9 cellular contexts compared by ENCODE assay signal in the genomic region with DNA sequence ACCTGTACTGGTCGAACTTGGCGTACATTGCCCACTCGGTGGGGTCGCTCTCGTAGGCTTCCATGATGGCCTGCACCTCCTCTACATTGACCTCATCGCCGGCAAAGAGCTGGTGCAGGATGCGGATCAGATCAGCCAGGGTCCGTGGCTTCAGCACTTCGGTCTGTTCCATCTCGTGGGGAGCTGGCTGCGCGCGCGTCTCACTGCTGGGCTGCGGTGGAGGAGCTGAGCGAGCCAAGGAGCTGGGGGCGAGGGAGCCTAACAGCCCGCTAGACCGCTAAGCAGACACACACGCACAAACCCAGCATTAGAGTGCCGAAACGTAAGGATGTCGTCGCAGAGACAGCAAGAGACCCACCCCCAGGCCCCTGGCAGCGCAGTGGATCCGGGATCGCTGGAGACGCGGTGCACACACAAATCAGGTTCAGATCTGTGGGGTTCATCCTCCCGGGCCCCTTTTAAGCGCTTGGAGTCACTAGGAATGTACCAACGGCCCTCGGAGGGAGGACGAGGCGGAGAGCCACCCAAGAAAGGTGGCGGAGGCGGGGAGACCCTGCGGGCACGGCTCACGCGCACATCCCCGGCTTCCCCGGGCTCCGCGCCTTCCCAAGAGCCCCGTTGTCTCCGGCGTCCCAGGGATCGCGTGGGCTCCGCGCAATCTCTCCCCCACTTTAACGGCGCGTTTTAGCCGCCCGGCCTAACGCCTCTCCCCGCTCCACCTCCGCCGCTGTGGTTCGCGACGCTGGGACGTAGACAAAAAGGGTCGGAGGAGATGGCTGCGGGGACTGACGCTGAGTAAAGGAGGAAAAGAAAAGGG. TPM values are rescaled to one million over a fixed set of nuclear protein-coding genes. Genes with fewer than 3 reads are reported as not detected.
DNase-seq lines count a peak whose midpoint lies in the region; ATAC-seq and TF ChIP-seq lines count a peak whose summit lies in the region.
"Had no signal": no experiment of that assay in that cellular context is flagged by ENCODE, and none has a peak within 500 bp of the region (broad histone marks: within the 10 kb centered on the region; RNA-seq: fewer than 3 reads in every experiment).

A gene (minus strand): TSS at position 434 of the 817 bp plus-strand sequence. CDS start 262 bp downstream, at position 172.

- intact Hi-C loops in activated CD8-positive, alpha-beta T cell treated with anti-CD3 and anti-CD28 coated beads for 36 hours (cut with micrococcal nuclease), result no loop called here

- peaks cover 68% of the 10 kb centered on the region for H3K27me3 Mint-ChIP-seq in activated CD8-positive, alpha-beta T cell treated with anti-CD3 and anti-CD28 coated beads for 36 hours
- peaks cover 29% of the 10 kb centered on the region for H3K27me3 Mint-ChIP-seq in memory B cell

- POLR2A ChIA-PET in activated CD8-positive, alpha-beta T cell treated with anti-CD3 and anti-CD28 coated beads for 36 hours (lab: Charles Lee), result no interaction called here

- H3K4me1 ChIP-seq in stomach smooth muscle (ENCODE audit: control insufficient read depth, insufficient read depth, low read length), result peaks cover 8% of the 10 kb centered on the region

- H3K9me3 Mint-ChIP-seq in activated CD8-positive, alpha-beta T cell treated with anti-CD3 and anti-CD28 coated beads for 36 hours, result no peaks in the 10 kb centered on the region
- no peaks in the 10 kb centered on the region for H3K9me3 Mint-ChIP-seq in memory B cell

- H3K27ac Mint-ChIP-seq in activated CD8-positive, alpha-beta T cell treated with anti-CD3 and anti-CD28 coated beads for 36 hours, result no peak within 1 kb of the TSS
- H3K27ac Mint-ChIP-seq in memory B cell, result no peak within 1 kb of the TSS

- H3K36me3 ChIP-seq in stomach smooth muscle (ENCODE audit: control insufficient read depth in 2 of 2, insufficient read depth in 2 of 2, low read length in 2 of 2), result no peaks in the 10 kb centered on the region

- peaks cover 10 to 31% of the 10 kb centered on the region in 2 donors for H3K27me3 ChIP-seq in stomach smooth muscle (ENCODE audit: control insufficient read depth in 1 of 2, insufficient read depth in 2 of 2, low read length in 2 of 2)

- no peaks in the 10 kb centered on the region for H3K9me3 ChIP-seq in stomach smooth muscle (ENCODE audit: control insufficient read depth in 2 of 2, low read length in 2 of 2)

- peaks cover 24% of the 10 kb centered on the region for H3K4me1 Mint-ChIP-seq in activated CD8-positive, alpha-beta T cell treated with anti-CD3 and anti-CD28 coated beads for 36 hours (ENCODE audit: low read depth)
- H3K4me1 Mint-ChIP-seq in memory B cell, result peaks cover 15% of the 10 kb centered on the region

- TF ChIP-seq CTCF in AG10803 (conservative IDR thresholded peaks at IDR 0.05; ENCODE audit: low read length) (no peak), epithelial cell of proximal tubule (conservative IDR thresholded peaks at IDR 0.05; ENCODE audit: low read depth, low read length) (no peak)
- no peak for TF ChIP-seq CTCF in activated CD8-positive, alpha-beta T cell treated with anti-CD3 and anti-CD28 coated beads for 36 hours (IDR thresholded peaks at IDR 0.05)

- peak within 1 kb of the TSS; percentile 82 for H3K27ac ChIP-seq in stomach smooth muscle (ENCODE audit: low read length)
- H3K27ac ChIP-seq: epithelial cell of prostate had no signal

- DNase-seq in AG10803 (ENCODE audit: low read depth) (peak; percentile 35), epithelial cell of proximal tubule (ENCODE audit: low read depth) (no peak), memory B cell (ENCODE audit: low spot score in 2 of 2) (peak in 1 of 2 donors; percentile 22), GM19240 (ENCODE audit: insufficient read length, low spot score) (no peak), DMS79 (lab: John Stamatoyannopoulos, UW) (no peak)
- peak; percentile 57 for DNase-seq in activated CD8-positive, alpha-beta T cell treated with anti-CD3 and anti-CD28 coated beads for 36 hours

- peak within 1 kb of the TSS; percentile 61 for H3K4me3 Mint-ChIP-seq in activated CD8-positive, alpha-beta T cell treated with anti-CD3 and anti-CD28 coated beads for 36 hours
- peak within 1 kb of the TSS; percentile 75 for H3K4me3 Mint-ChIP-seq in memory B cell

- H3K36me3 Mint-ChIP-seq in activated CD8-positive, alpha-beta T cell treated with anti-CD3 and anti-CD28 coated beads for 36 hours (ENCODE audit: low read depth), result no peaks in the 10 kb centered on the region
- no peaks in the 10 kb centered on the region for H3K36me3 Mint-ChIP-seq in memory B cell

- H3K9ac ChIP-seq in stomach smooth muscle (ENCODE audit: low read length in 2 of 2), result peak within 1 kb of the TSS; percentile 57 to 89

- CTCF ChIA-PET in activated CD8-positive, alpha-beta T cell treated with anti-CD3 and anti-CD28 coated beads for 36 hours (lab: Charles Lee), result interaction anchor here (1.1 kb wide), 1 partner anchor 181 kb away, joined by 4 read pairs; no protein-coding TSS in a partner anchor

- H3K4me3 ChIP-seq in AG10803 (ENCODE audit: low read length), result peak within 1 kb of the TSS; percentile 65
- peak within 1 kb of the TSS; percentile 43 for H3K4me3 ChIP-seq in epithelial cell of proximal tubule (ENCODE audit: low read depth, low read length)
- peak within 1 kb of the TSS; percentile 80 to 86 for H3K4me3 ChIP-seq in stomach smooth muscle (ENCODE audit: low read length in 2 of 2)

- ATAC-seq in HG02678 (IDR thresholded peaks at IDR 0.05; ENCODE audit: unreplicated experiment), result peak; percentile 46
- ATAC-seq in activated CD8-positive, alpha-beta T cell treated with anti-CD3 and anti-CD28 coated beads for 36 hours, result peak; percentile 79
- ATAC-seq in memory B cell (ENCODE audit: low read depth), result peak; percentile 67

RNA-seq across cellular contexts. Expression of the gene that starts here (rescaled TPM):
- total RNA-seq in activated CD8-positive, alpha-beta T cell treated with anti-CD3 and anti-CD28 coated beads for 36 hours, result under 1 TPM; 0.18 to 0.22 TPM
- 1.7 and 2.1 TPM in 2 replicates for total RNA-seq in epithelial cell of proximal tubule

Comparison
In these comparisons a context has a peak if more than half of its experiments do, and no peak if none do; other contexts are left out.
1. Peak in DNase-seq and ATAC-seq in activated CD8-positive, alpha-beta T cell treated with anti-CD3 and anti-CD28 coated beads for 36 hours; RNA of the gene not detected or under 1 TPM.